In the genomic region with DNA sequence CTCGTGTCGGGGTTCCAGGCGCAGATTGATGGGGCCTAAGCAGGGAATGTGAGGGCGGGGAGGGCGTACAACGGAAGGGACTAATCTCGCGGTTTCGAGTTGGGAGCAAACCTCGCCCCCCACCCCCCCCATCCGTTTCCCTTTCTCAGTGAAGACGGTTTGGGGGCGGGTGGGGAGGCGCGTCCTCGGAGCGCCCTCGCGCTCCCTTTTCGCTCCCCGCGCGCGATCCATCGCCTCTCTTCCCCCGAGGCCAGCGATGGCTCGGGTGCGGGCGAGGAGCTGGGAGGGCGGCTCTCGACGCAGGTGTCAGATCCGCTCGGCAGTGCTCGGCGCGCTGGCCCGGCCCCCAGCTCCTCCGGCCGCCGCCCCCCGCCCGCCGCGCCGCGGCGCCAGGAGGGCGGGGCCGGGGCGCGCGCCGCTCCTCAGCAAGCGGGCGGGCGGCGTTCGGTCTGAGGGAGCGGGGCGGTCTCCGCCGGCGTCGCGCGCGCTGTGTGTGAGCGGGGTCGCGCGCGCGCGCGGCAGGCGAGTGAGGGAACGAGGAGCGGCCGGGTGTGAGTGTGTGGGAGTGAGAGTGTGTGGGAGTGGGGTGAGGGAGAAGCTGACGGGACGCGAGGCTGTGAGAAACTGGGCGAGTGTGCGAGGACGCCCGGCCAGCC, we compare ENCODE assay signal across 8 cellular contexts. TPM values are rescaled to one million over a fixed set of nuclear protein-coding genes. Genes with fewer than 3 reads are reported as not detected.
DNase-seq lines count a peak whose midpoint lies in the region; ATAC-seq and TF ChIP-seq lines count a peak whose summit lies in the region.

A gene with protein sequence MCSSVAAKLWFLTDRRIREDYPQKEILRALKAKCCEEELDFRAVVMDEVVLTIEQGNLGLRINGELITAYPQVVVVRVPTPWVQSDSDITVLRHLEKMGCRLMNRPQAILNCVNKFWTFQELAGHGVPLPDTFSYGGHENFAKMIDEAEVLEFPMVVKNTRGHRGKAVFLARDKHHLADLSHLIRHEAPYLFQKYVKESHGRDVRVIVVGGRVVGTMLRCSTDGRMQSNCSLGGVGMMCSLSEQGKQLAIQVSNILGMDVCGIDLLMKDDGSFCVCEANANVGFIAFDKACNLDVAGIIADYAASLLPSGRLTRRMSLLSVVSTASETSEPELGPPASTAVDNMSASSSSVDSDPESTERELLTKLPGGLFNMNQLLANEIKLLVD (plus strand): TSS at position 516 of the 656 bp plus-strand sequence. CDS start 15,876 bp downstream, outside the sequence.

- DNase-seq in ELR (ENCODE audit: low read depth) (peak; percentile 84), HAP-1 (ENCODE audit: low spot score in 2 of 2) (peak; percentile 63 to 87), NB4 (ENCODE audit: low read depth) (peak; percentile 79), amygdala (lab: John Stamatoyannopoulos, UW) (peak in 52 of 56 donors; percentile 27 to 82 (median 64)), right atrium auricular region (ENCODE audit: low spot score) (peak; percentile 78), psoas muscle (peak; percentile 87 to 89), upper lobe of left lung (peak; percentile 87 to 97)

- peaks cover 14% of the 10 kb centered on the region for H3K4me1 Mint-ChIP-seq in T-helper 1 cell treated with Interleukin-12 subunit alpha and Interleukin-12 subunit beta and Interleukin-4 antibody, amounts not matched to agents 30 μg/mL and 1 μg/mL, for 36 hours (ENCODE audit: low read depth)

- ATAC-seq in psoas muscle (peak; percentile 84 to 93 (median 89)), upper lobe of left lung (ENCODE audit: low FRiP score in 2 of 2) (peak; percentile 91 to 94)

- H3K9me3 Mint-ChIP-seq in T-helper 1 cell treated with Interleukin-12 subunit alpha and Interleukin-12 subunit beta and Interleukin-4 antibody, amounts not matched to agents 30 μg/mL and 1 μg/mL, for 36 hours: no peaks in the 10 kb centered on the region

- WGBS in psoas muscle, 3 donors: 0 to 1% (median 1%) methylated on average over 23 to 88 of the region's 88 CpGs
- WGBS in upper lobe of left lung, 2 donors: 0 to 4% methylated on average over 9 to 37 of the region's 88 CpGs

- intact Hi-C loops in psoas muscle (cut with DNase I): loop anchor here in 1 of 2 donors (10.0 kb wide), 1 partner anchor 1667 kb away; no protein-coding TSS in a partner anchor

- in situ Hi-C loops in HAP-1 (cut with MboI; ENCODE audit: low sequenced_read_pairs): no loop called here

- TF ChIP-seq POLR2A in NB4 (IDR thresholded peaks at IDR 0.05; ENCODE audit: extremely low read depth, insufficient read length) (peak; percentile 39), upper lobe of left lung (IDR thresholded peaks at IDR 0.05) (peak in 2 of 4 donors; percentile 53 to 76)

- TF ChIP-seq CTCF in NB4 (IDR thresholded peaks at IDR 0.05; ENCODE audit: low read depth, low read length) (no peak), right atrium auricular region (IDR thresholded peaks at IDR 0.05) (no peak), psoas muscle (IDR thresholded peaks at IDR 0.05) (no peak), upper lobe of left lung (IDR thresholded peaks at IDR 0.05) (peak in 1 of 6 experiments; percentile 5)

- H3K9me3 ChIP-seq in HAP-1 (no peaks in the 10 kb centered on the region), right atrium auricular region (no peaks in the 10 kb centered on the region), psoas muscle (no peaks in the 10 kb centered on the region), upper lobe of left lung (no peaks in the 10 kb centered on the region)

- H3K27ac ChIP-seq in right atrium auricular region (peak within 1 kb of the TSS; percentile 94 to 96), psoas muscle (peak within 1 kb of the TSS; percentile 96), upper lobe of left lung (peak within 1 kb of the TSS; percentile 87 to 98 (median 97))

- no peak within 1 kb of the TSS for H3K27ac Mint-ChIP-seq in T-helper 1 cell treated with Interleukin-12 subunit alpha and Interleukin-12 subunit beta and Interleukin-4 antibody, amounts not matched to agents 30 μg/mL and 1 μg/mL, for 36 hours

- H3K4me3 Mint-ChIP-seq in T-helper 1 cell treated with Interleukin-12 subunit alpha and Interleukin-12 subunit beta and Interleukin-4 antibody, amounts not matched to agents 30 μg/mL and 1 μg/mL, for 36 hours: peak within 1 kb of the TSS; percentile 88

- H3K27me3 ChIP-seq in HAP-1 (ENCODE audit: low read depth) (no peaks in the 10 kb centered on the region), right atrium auricular region (no peaks in the 10 kb centered on the region), psoas muscle (ENCODE audit: insufficient read depth in 3 of 3, low read length in 2 of 3) (no peaks in the 10 kb centered on the region), upper lobe of left lung (no peaks in the 10 kb centered on the region)

- H3K36me3 ChIP-seq in HAP-1 (replicated peaks) (peaks cover 3% of the 10 kb centered on the region), right atrium auricular region (no peaks in the 10 kb centered on the region), psoas muscle (ENCODE audit: insufficient read depth in 1 of 2, low read depth in 1 of 2) (peaks cover 0 to 14% of the 10 kb centered on the region in 2 donors), upper lobe of left lung (no peaks in the 10 kb centered on the region)

- H3K4me1 ChIP-seq in HAP-1 (peaks cover 18% of the 10 kb centered on the region), right atrium auricular region (peaks cover 0 to 41% of the 10 kb centered on the region in 2 donors), psoas muscle (peaks cover 22% of the 10 kb centered on the region), upper lobe of left lung (peaks cover 20 to 37% (median 24%) of the 10 kb centered on the region in 4 donors)

- peaks cover 2% of the 10 kb centered on the region for H3K36me3 Mint-ChIP-seq in T-helper 1 cell treated with Interleukin-12 subunit alpha and Interleukin-12 subunit beta and Interleukin-4 antibody, amounts not matched to agents 30 μg/mL and 1 μg/mL, for 36 hours (ENCODE audit: low read depth)

- H3K4me3 ChIP-seq in HAP-1 (peak within 1 kb of the TSS; percentile 89), NB4 (ENCODE audit: low read depth, low read length) (peak within 1 kb of the TSS; percentile 61), right atrium auricular region (peak within 1 kb of the TSS; percentile 73 to 99), psoas muscle (peak within 1 kb of the TSS; percentile 99), upper lobe of left lung (peak within 1 kb of the TSS; percentile 69 to 95 (median 77))

- no peak for TF ChIP-seq EP300 in upper lobe of left lung (IDR thresholded peaks at IDR 0.05)

- H3K27me3 Mint-ChIP-seq in T-helper 1 cell treated with Interleukin-12 subunit alpha and Interleukin-12 subunit beta and Interleukin-4 antibody, amounts not matched to agents 30 μg/mL and 1 μg/mL, for 36 hours (ENCODE audit: low read depth): peaks cover 57% of the 10 kb centered on the region

RNA-seq across cellular contexts. Expression of the gene that starts here (rescaled TPM):
- 10 to 100 TPM in 1 of 2 donors, 1 to 10 TPM in 1; 9.7 to 10.7 TPM for total RNA-seq in right atrium auricular region
- 10 to 100 TPM in 2 of 4 donors, 1 to 10 TPM in 2; 4.6 to 19.1 (median 11.2) TPM for total RNA-seq in psoas muscle
- 1 to 10 TPM; 4.8 to 8.1 (median 5.7) TPM for polyA plus RNA-seq in psoas muscle
- total RNA-seq in upper lobe of left lung: 100 to 1,000 TPM in 1 of 6 donors, 10 to 100 TPM in 5; 25.2 to 103 (median 40.1) TPM

Comparison
In these comparisons a context has a peak if more than half of its experiments do, and no peak if none do; other contexts are left out.
1. Peak in every context shown above with its lines: DNase-seq, ATAC-seq, H3K4me3 ChIP-seq and H3K27ac ChIP-seq.